In the genomic region with DNA sequence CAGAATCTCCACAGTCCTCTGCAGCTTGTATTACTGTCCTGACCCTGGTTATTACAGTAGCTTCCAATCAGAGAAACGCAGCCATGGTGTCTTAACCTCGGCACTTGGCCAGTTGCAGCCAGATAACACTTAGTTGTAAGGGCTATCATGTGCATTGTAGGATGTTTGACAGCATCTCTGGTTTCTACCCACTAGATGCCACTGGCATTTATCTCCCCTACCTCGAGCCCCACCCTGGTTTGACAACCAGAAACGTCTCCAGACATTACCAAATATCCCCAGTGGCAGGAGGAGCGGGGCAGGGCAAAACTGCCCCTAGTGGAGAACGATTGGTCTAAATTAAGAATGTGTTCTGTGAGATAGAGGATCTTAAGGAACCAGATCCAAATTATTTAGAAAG, we compare ENCODE assay signal across 13 cellular contexts. TPM values are rescaled to one million over a fixed set of nuclear protein-coding genes. Genes with fewer than 3 reads are reported as not detected.
DNase-seq lines count a peak whose midpoint lies in the region; ATAC-seq, FAIRE-seq and TF ChIP-seq lines count a peak whose summit lies in the region.
"Had no signal": no experiment of that assay in that cellular context is flagged by ENCODE, and none has a peak within 500 bp of the region (broad histone marks: within the 10 kb centered on the region; RNA-seq: fewer than 3 reads in every experiment).

No MANE protein-coding gene starts in this region.

- no peak overlapping the region for H3K27ac Mint-ChIP-seq in activated CD4-positive, alpha-beta memory T cell treated with anti-CD3 and anti-CD28 coated beads, Interleukin-2, amount 10 ng/mL, durations not matched to agents 7 days and 5 days
- H3K27ac Mint-ChIP-seq: activated naive CD4-positive, alpha-beta T cell treated with anti-CD3 and anti-CD28 coated beads, Interleukin-2, amount 50 U/mL, for 72 hours; CD4-positive, alpha-beta memory T cell; naive thymus-derived CD4-positive, alpha-beta T cell had no signal

- no peaks in the 10 kb centered on the region for H3K4me1 Mint-ChIP-seq in activated CD4-positive, alpha-beta memory T cell treated with anti-CD3 and anti-CD28 coated beads, Interleukin-2, amount 10 ng/mL, durations not matched to agents 7 days and 5 days
- H3K4me1 Mint-ChIP-seq: CD4-positive, alpha-beta memory T cell; naive thymus-derived CD4-positive, alpha-beta T cell had no signal

- H3K9me2 ChIP-seq in PC-3 (replicated peaks; ENCODE audit: low read length), result no peaks in the 10 kb centered on the region

- CTCF ChIA-PET in PC-3 (lab: Charles Lee), result no interaction called here
- CTCF ChIA-PET in activated CD4-positive, alpha-beta memory T cell treated with anti-CD3 and anti-CD28 coated beads, Interleukin-2, amount 10 ng/mL, durations not matched to agents 7 days and 5 days (lab: Charles Lee), result no interaction called here

- FAIRE-seq in GM18507 (lab: Jason Lieb, UNC) (peak; percentile 33), small intestine (lab: Jason Lieb, UNC) (no peak)
- FAIRE-seq: islet of Langerhans had no signal

- H3F3A ChIP-seq in PC-3 (ENCODE audit: low read length, unreplicated experiment), result no peaks in the 10 kb centered on the region

- H3K9me3 Mint-ChIP-seq in activated CD4-positive, alpha-beta memory T cell treated with anti-CD3 and anti-CD28 coated beads, Interleukin-2, amount 10 ng/mL, durations not matched to agents 7 days and 5 days, result no peaks in the 10 kb centered on the region
- H3K9me3 Mint-ChIP-seq: activated naive CD4-positive, alpha-beta T cell treated with anti-CD3 and anti-CD28 coated beads, Interleukin-2, amount 50 U/mL, for 72 hours had no signal

- no peak overlapping the region for H3K9ac ChIP-seq in PC-3 (ENCODE audit: low read length)

- intact Hi-C loops in PC-3 (cut with micrococcal nuclease), result loop anchor here (5.0 kb wide), 1 partner anchor 184 kb away; no protein-coding TSS in a partner anchor

- 47 to 58% methylated on average over 6 of the region's 6 CpGs for WGBS in esophagus, 2 donors
- 48 to 52% (median 52%) methylated on average over 6 of the region's 6 CpGs for WGBS in small intestine, 3 donors

- POLR2A ChIA-PET in PC-3 (lab: Charles Lee; ENCODE audit: unreplicated experiment), result no interaction called here
- POLR2A ChIA-PET in activated CD4-positive, alpha-beta memory T cell treated with anti-CD3 and anti-CD28 coated beads, Interleukin-2, amount 10 ng/mL, durations not matched to agents 7 days and 5 days (lab: Charles Lee), result no interaction called here

- H3K79me2 ChIP-seq in PC-3 (ENCODE audit: low read length), result peaks cover 40% of the 10 kb centered on the region

- DNase-seq in GM18507 (ENCODE audit: extremely low spot score, insufficient read length, low read depth), result no peak
- no peak for DNase-seq in PC-3
- DNase-seq in small intestine, result no peak
- DNase-seq in NOMO-1 treated with DMSO at 0.1 percent for 48 hours (lab: John Stamatoyannopoulos, UW; ENCODE audit: unreplicated experiment), result no peak
- no peak for DNase-seq in activated CD4-positive, alpha-beta memory T cell treated with anti-CD3 and anti-CD28 coated beads, Interleukin-2, amount 10 ng/mL, durations not matched to agents 7 days and 5 days
- no peak for DNase-seq in coronary artery (ENCODE audit: low spot score)
- DNase-seq: CD4-positive, alpha-beta memory T cell; naive thymus-derived CD4-positive, alpha-beta T cell; NCI-H1092; NCI-H345 had no signal

- no peaks in the 10 kb centered on the region for H3K36me3 Mint-ChIP-seq in activated CD4-positive, alpha-beta memory T cell treated with anti-CD3 and anti-CD28 coated beads, Interleukin-2, amount 10 ng/mL, durations not matched to agents 7 days and 5 days (ENCODE audit: low read depth)
- H3K36me3 Mint-ChIP-seq: activated naive CD4-positive, alpha-beta T cell treated with anti-CD3 and anti-CD28 coated beads, Interleukin-2, amount 50 U/mL, for 72 hours; CD4-positive, alpha-beta memory T cell; naive thymus-derived CD4-positive, alpha-beta T cell had no signal

- H3K9me3 ChIP-seq in PC-3 (ENCODE audit: low read length), result no peaks in the 10 kb centered on the region
- H3K9me3 ChIP-seq in esophagus (ENCODE audit: control insufficient read depth in 2 of 2, insufficient read depth in 1 of 2, low read depth in 1 of 2, low read length in 1 of 2), result no peaks in the 10 kb centered on the region
- H3K9me3 ChIP-seq in small intestine (ENCODE audit: control insufficient read depth, low read depth), result no peaks in the 10 kb centered on the region

- H2AFZ ChIP-seq in PC-3 (ENCODE audit: low read length), result no peak overlapping the region

- H3K4me3 ChIP-seq in PC-3 (ENCODE audit: low read length), result no peak overlapping the region
- H3K4me3 ChIP-seq in esophagus (ENCODE audit: low read depth in 1 of 2, low read length in 2 of 2), result no peak overlapping the region
- no peak overlapping the region for H3K4me3 ChIP-seq in small intestine (ENCODE audit: low read depth in 1 of 2, low read length in 2 of 2)
- no peak overlapping the region for H3K4me3 ChIP-seq in coronary artery

- ATAC-seq in PC-3, result no peak
- ATAC-seq: activated naive CD4-positive, alpha-beta T cell treated with anti-CD3 and anti-CD28 coated beads, Interleukin-2, amount 50 U/mL, for 72 hours; naive thymus-derived CD4-positive, alpha-beta T cell had no signal

- H3K27ac ChIP-seq in PC-3 (ENCODE audit: low read length), result peak overlapping the region; percentile 56
- H3K27ac ChIP-seq in esophagus (ENCODE audit: low read depth in 2 of 2, low read length in 1 of 2), result peak overlapping the region; percentile 80 to 85
- H3K27ac ChIP-seq in small intestine (ENCODE audit: low read depth in 1 of 2, low read length in 1 of 2), result peak overlapping the region; percentile 62 to 81
- no peak overlapping the region for H3K27ac ChIP-seq in coronary artery

- no peak overlapping the region for H3K4me2 ChIP-seq in PC-3 (ENCODE audit: low read length)

- H3K4me1 ChIP-seq in PC-3 (ENCODE audit: insufficient read depth, low read length) (peaks cover 45% of the 10 kb centered on the region), esophagus (ENCODE audit: control insufficient read depth in 2 of 2, insufficient read depth in 2 of 2, low read length in 1 of 2) (peaks cover 0 to 6% of the 10 kb centered on the region in 2 donors), small intestine (ENCODE audit: control insufficient read depth in 2 of 2, insufficient read depth in 1 of 2, low read depth in 1 of 2, low read length in 1 of 2) (peaks cover 2 to 5% of the 10 kb centered on the region in 2 donors)

- H3K4me3 Mint-ChIP-seq in activated CD4-positive, alpha-beta memory T cell treated with anti-CD3 and anti-CD28 coated beads, Interleukin-2, amount 10 ng/mL, durations not matched to agents 7 days and 5 days, result no peak overlapping the region
- H3K4me3 Mint-ChIP-seq: CD4-positive, alpha-beta memory T cell; naive thymus-derived CD4-positive, alpha-beta T cell had no signal

- TF ChIP-seq CTCF in PC-3 (conservative IDR thresholded peaks at IDR 0.05; ENCODE audit: low read depth, low read length) (peak; percentile 21; the same call in 1 of the 2 replicates), coronary artery (IDR thresholded peaks at IDR 0.05) (no peak)

- no peaks in the 10 kb centered on the region for H3K27me3 Mint-ChIP-seq in activated CD4-positive, alpha-beta memory T cell treated with anti-CD3 and anti-CD28 coated beads, Interleukin-2, amount 10 ng/mL, durations not matched to agents 7 days and 5 days

- H3K27me3 ChIP-seq in PC-3 (ENCODE audit: low read length), result no peaks in the 10 kb centered on the region
- no peaks in the 10 kb centered on the region for H3K27me3 ChIP-seq in esophagus (ENCODE audit: control insufficient read depth in 1 of 2, insufficient read depth in 2 of 2, low read length in 2 of 2)
- no peaks in the 10 kb centered on the region for H3K27me3 ChIP-seq in small intestine (ENCODE audit: control insufficient read depth in 2 of 2, insufficient read depth in 2 of 2, low read length in 2 of 2)

- no peaks in the 10 kb centered on the region for H3K36me3 ChIP-seq in PC-3 (ENCODE audit: low read depth, low read length)
- H3K36me3 ChIP-seq in esophagus (ENCODE audit: control insufficient read depth in 2 of 2, insufficient read depth in 2 of 2, low read length in 1 of 2), result no peaks in the 10 kb centered on the region
- no peaks in the 10 kb centered on the region for H3K36me3 ChIP-seq in small intestine (ENCODE audit: control insufficient read depth in 2 of 2, insufficient read depth in 2 of 2, low read length in 2 of 2)

- no peaks in the 10 kb centered on the region for H4K20me1 ChIP-seq in PC-3 (ENCODE audit: low read length)

- BruUV-seq in PC-3 (replicated peaks; lab: Mats Ljungman, UMichigan), result no TSS peak

RNA-seq across cellular contexts. Expression of gene DSG2, which starts 13.1 kb away (rescaled TPM):
- 17.2 and 21.1 TPM in 2 replicates for total RNA-seq in PC-3 (2014; rRNA removed)
- polyA plus RNA-seq in esophagus (1 to 10 TPM; 3.2 to 5.8 TPM), small intestine (10 to 100 TPM; 28.6 to 66.9 (median 28.9) TPM)
- under 1 TPM; 0.10 to 0.13 TPM for total RNA-seq in activated CD4-positive, alpha-beta memory T cell treated with anti-CD3 and anti-CD28 coated beads, Interleukin-2, amount 10 ng/mL, durations not matched to agents 7 days and 5 days
- total RNA-seq: CD4-positive, alpha-beta memory T cell had no signal
- polyA plus RNA-seq: CD4-positive, alpha-beta memory T cell had no signal

Comparison
In these comparisons a context has a peak if more than half of its experiments do, and no peak if none do; other contexts are left out.
1. H3K27ac ChIP-seq: peak in PC-3 (single experiment), esophagus (2 of 2) and small intestine (2 of 2); none in coronary artery (0 of 2).
2. RNA of gene DSG2, which starts 13.1 kb away (total RNA-seq): 17.2 to 21.1 TPM in PC-3; 0.10 to 0.13 TPM in activated CD4-positive, alpha-beta memory T cell treated with anti-CD3 and anti-CD28 coated beads, Interleukin-2, amount 10 ng/mL, durations not matched to agents 7 days and 5 days; every median in the first group is over 10 times any median in the second.